Comparison of ENCODE assay signal across 17 cellular contexts in the genomic region with DNA sequence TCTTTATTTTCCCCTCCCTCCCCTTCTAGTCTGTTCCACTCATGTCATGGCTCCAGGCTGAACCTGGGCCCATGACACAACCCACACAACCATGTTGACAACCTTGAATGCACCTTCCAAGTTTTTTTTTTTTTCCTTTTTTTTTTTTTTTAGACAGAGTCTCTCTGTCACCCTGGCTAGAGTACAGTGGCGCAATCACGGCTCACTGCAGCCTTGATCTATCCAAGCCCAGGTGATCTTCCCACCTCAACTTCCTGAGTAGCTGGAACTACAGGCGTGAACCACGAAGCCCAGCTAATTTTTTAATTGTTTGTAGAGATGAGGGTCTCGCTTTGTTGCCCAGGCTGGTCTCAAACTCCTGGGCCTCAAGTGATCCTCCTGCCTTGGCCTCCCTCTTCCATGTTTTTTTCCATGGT. TPM values are rescaled to one million over a fixed set of nuclear protein-coding genes. Genes with fewer than 3 reads are reported as not detected.
DNase-seq lines count a peak whose midpoint lies in the region; ATAC-seq and TF ChIP-seq lines count a peak whose summit lies in the region.
"Had no signal": no experiment of that assay in that cellular context is flagged by ENCODE, and none has a peak within 500 bp of the region (broad histone marks: within the 10 kb centered on the region; RNA-seq: fewer than 3 reads in every experiment).

No MANE protein-coding gene starts in this region.

- no peaks in the 10 kb centered on the region for H4K20me1 ChIP-seq in Karpas-422 (ENCODE audit: insufficient read depth, low read depth, low read length)
- H4K20me1 ChIP-seq: BLaER1 treated with 17β-estradiol and CSF1 and Interleukin-3, amounts not matched to agents 10 nM and 100 nM had no signal

- intact Hi-C loops in right lobe of liver (cut with DNase I): no loop called here

- ATAC-seq in right lobe of liver (peak; percentile 59 to 71 (median 68)), GM21786 (IDR thresholded peaks at IDR 0.05; ENCODE audit: unreplicated experiment) (no peak), GM19023 (IDR thresholded peaks at IDR 0.05; ENCODE audit: unreplicated experiment) (no peak), GM18502 (IDR thresholded peaks at IDR 0.05; ENCODE audit: poor library complexity, unreplicated experiment) (no peak)
- ATAC-seq: CD8-positive, alpha-beta T cell; GM12878 had no signal

- H3K4me1 ChIP-seq in Karpas-422 (ENCODE audit: low read length) (peaks cover 7% of the 10 kb centered on the region), right lobe of liver (peaks cover 0 to 43% (median 15%) of the 10 kb centered on the region in 4 donors)

- H3K79me2 ChIP-seq in Karpas-422 (ENCODE audit: low read length): no peaks in the 10 kb centered on the region

- no peak for TF ChIP-seq CTCF in coronary artery (IDR thresholded peaks at IDR 0.05)
- no peak for TF ChIP-seq CTCF in right lobe of liver (IDR thresholded peaks at IDR 0.05)

- no peak overlapping the region for H3K4me3 ChIP-seq in Karpas-422 (ENCODE audit: low read length)
- H3K4me3 ChIP-seq in coronary artery: no peak overlapping the region
- H3K4me3 ChIP-seq in right lobe of liver: no peak overlapping the region
- H3K4me3 ChIP-seq: BLaER1 treated with 17β-estradiol and CSF1 and Interleukin-3, amounts not matched to agents 10 nM and 100 nM; GM12878; HAP-1 had no signal

- no peak overlapping the region for H3K4me2 ChIP-seq in Karpas-422 (ENCODE audit: low read depth, low read length, poor library complexity, severe bottlenecking)

- no peak for TF ChIP-seq POLR2A in right lobe of liver (IDR thresholded peaks at IDR 0.05)

- H2AFZ ChIP-seq in Karpas-422 (ENCODE audit: low read length): no peak overlapping the region

- 38% methylated on average over 5 of the region's 5 CpGs for WGBS in right lobe of liver (ENCODE audit: insufficient coverage, low coverage, low lambda C conversion rate, missing lambda C conversion rate)

- no peak overlapping the region for H3K9ac ChIP-seq in Karpas-422 (ENCODE audit: low read length)
- H3K9ac ChIP-seq: BLaER1 treated with 17β-estradiol and CSF1 and Interleukin-3, amounts not matched to agents 10 nM and 100 nM had no signal

- no peaks in the 10 kb centered on the region for H3K9me2 ChIP-seq in Karpas-422 (replicated peaks; ENCODE audit: insufficient read depth, low read length)

- no peaks in the 10 kb centered on the region for H3K9me3 ChIP-seq in Karpas-422 (ENCODE audit: low read length)
- H3K9me3 ChIP-seq in right lobe of liver: no peaks in the 10 kb centered on the region
- H3K9me3 ChIP-seq: BLaER1 treated with 17β-estradiol and CSF1 and Interleukin-3, amounts not matched to agents 10 nM and 100 nM; HAP-1 had no signal

- DNase-seq in Karpas-422 (peak; percentile 19), coronary artery (ENCODE audit: low spot score) (peak; percentile 5), right lobe of liver (peak; percentile 69 to 87 (median 84)), GOT3 (lab: John Stamatoyannopoulos, UW) (no peak)
- DNase-seq: Calu3; CD8-positive, alpha-beta T cell; DMS79 treated with DMSO at 0.1 percent for 48 hours; EL; IMR-90; KBM-7 had no signal

- H3K27me3 ChIP-seq in Karpas-422 (ENCODE audit: low read length): no peaks in the 10 kb centered on the region
- no peaks in the 10 kb centered on the region for H3K27me3 ChIP-seq in right lobe of liver
- H3K27me3 ChIP-seq: BLaER1 treated with 17β-estradiol and CSF1 and Interleukin-3, amounts not matched to agents 10 nM and 100 nM had no signal

- no peaks in the 10 kb centered on the region for H3K36me3 ChIP-seq in Karpas-422 (ENCODE audit: insufficient read depth, low read length)
- H3K36me3 ChIP-seq in right lobe of liver: no peaks in the 10 kb centered on the region
- H3K36me3 ChIP-seq: BLaER1 treated with 17β-estradiol and CSF1 and Interleukin-3, amounts not matched to agents 10 nM and 100 nM; HAP-1 had no signal

- H3K27ac ChIP-seq in Karpas-422 (ENCODE audit: low read length): no peak overlapping the region
- H3K27ac ChIP-seq in coronary artery: no peak overlapping the region
- peak overlapping the region in 2 of 3 donors; percentile 61 to 81 for H3K27ac ChIP-seq in right lobe of liver
- H3K27ac ChIP-seq: BLaER1 treated with 17β-estradiol and CSF1 and Interleukin-3, amounts not matched to agents 10 nM and 100 nM; HL-60 had no signal

RNA-seq across cellular contexts. Expression of gene ROCK2, which starts 21.9 kb away (rescaled TPM):
- 7.4 and 14.2 TPM in 2 replicates for total RNA-seq in Karpas-422 (2014; rRNA removed; shearing (Covaris generic); ENCODE audit: low replicate concordance)
- 10 to 100 TPM; 11.6 to 23.9 (median 19.8) TPM for total RNA-seq in right lobe of liver

Comparison
In these comparisons a context has a peak if more than half of its experiments do, and no peak if none do; other contexts are left out.
1. H3K27ac ChIP-seq: peak in right lobe of liver (2 of 3); none in Karpas-422 (single experiment) and coronary artery (0 of 2).
2. ATAC-seq: peak in right lobe of liver (4 of 4); none in GM21786 (single experiment), GM19023 (single experiment) and GM18502 (single experiment).